In the genomic region with DNA sequence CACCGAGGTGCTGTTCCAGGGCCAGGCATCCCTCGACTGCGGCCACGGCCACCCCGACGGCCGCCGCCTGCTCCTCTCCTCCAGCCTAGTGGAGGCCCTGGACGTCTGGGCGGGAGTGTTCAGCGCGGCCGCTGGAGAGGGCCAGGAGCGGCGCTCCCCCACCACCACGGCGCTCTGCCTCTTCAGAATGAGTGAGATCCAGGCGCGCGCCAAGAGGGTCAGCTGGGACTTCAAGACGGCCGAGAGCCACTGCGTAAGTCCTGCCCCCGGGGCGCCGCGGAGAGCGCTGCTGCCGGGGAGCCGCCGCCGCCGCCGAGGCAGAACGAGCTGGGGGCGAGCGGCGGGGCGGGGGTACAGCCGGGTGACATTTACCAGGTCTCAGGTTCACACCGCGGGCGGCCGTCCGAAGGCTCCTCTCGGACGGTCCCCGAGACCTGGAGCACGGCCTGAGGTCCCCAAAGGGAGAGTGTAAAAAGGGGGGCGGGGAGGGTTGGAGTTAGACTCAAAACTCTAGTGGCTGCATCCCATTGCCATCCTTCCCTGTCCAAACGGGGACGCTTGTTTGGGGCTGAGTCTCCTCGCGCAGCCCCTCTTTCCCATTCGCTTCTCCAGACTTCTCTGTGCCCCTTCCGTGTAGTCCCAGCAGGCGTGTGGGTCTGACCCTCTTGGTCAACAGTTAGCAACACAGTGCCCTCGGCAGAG, we compare ENCODE assay signal across 8 cellular contexts. TPM values are rescaled to one million over a fixed set of nuclear protein-coding genes. Genes with fewer than 3 reads are reported as not detected.
DNase-seq lines count a peak whose midpoint lies in the region; ATAC-seq and TF ChIP-seq lines count a peak whose summit lies in the region.

No MANE protein-coding gene starts in this region.

- H3K27me3 ChIP-seq in BLaER1 (peaks cover 80% of the 10 kb centered on the region), adipocyte (replicated peaks; ENCODE audit: control insufficient read depth, insufficient read depth, low read length) (peaks cover 42% of the 10 kb centered on the region), spleen (replicated peaks in 1 of 7) (peaks cover 0 to 32% (median 4%) of the 10 kb centered on the region in 7 donors)

- peaks cover 35% of the 10 kb centered on the region for H4K20me1 ChIP-seq in BLaER1

- H3K9me3 ChIP-seq in BLaER1 (no peaks in the 10 kb centered on the region), adipocyte (ENCODE audit: control insufficient read depth, low read length) (no peaks in the 10 kb centered on the region), spleen (no peaks in the 10 kb centered on the region)

- H3K27ac ChIP-seq in BLaER1 (no peak overlapping the region), spleen (peak overlapping the region in 7 of 8 donors; percentile 84 to 96 (median 93))

- TF ChIP-seq CTCF in spleen (IDR thresholded peaks at IDR 0.05 in 8 of 11, conservative IDR thresholded peaks at IDR 0.05 in 3 of 11) = no peak

- H3K36me3 ChIP-seq in BLaER1 = no peaks in the 10 kb centered on the region
- no peaks in the 10 kb centered on the region for H3K36me3 ChIP-seq in adipocyte (ENCODE audit: control insufficient read depth, insufficient read depth, low read length, severe bottlenecking)
- peaks cover 0 to 9% (median 0%) of the 10 kb centered on the region in 6 donors for H3K36me3 ChIP-seq in spleen

- intact Hi-C loops in spleen (cut with DNase I; ENCODE audit: low total_unique reads) = no loop called here

- H3K4me2 ChIP-seq in BLaER1 = peak overlapping the region; percentile 95

- peak; percentile 3 for ATAC-seq in GM19043 (IDR thresholded peaks at IDR 0.05; ENCODE audit: low read depth, unreplicated experiment)

- H3K9ac ChIP-seq in BLaER1 (no peak overlapping the region), adipocyte (ENCODE audit: low read length) (no peak overlapping the region)

- H3K4me1 ChIP-seq in BLaER1 (peaks cover 33% of the 10 kb centered on the region), adipocyte (ENCODE audit: control insufficient read depth, insufficient read depth, low read length) (peaks cover 3% of the 10 kb centered on the region), spleen (peaks cover 14 to 94% (median 47%) of the 10 kb centered on the region in 6 donors)

- in situ Hi-C loops in ACHN (cut with HindIII; ENCODE audit: low pct_ligation_motif_present, low pct_unique_long_range_greater_than_20kb, low sequenced_read_pairs) = loop anchor here (25.0 kb wide), 1 partner anchor 387 kb away; no protein-coding TSS in a partner anchor

- peak; percentile 64 for DNase-seq in HuH-7.5 (ENCODE audit: low spot score)
- DNase-seq in adipocyte (ENCODE audit: low read depth) = peak; percentile 34
- DNase-seq in iPS-NIHi11 (ENCODE audit: low spot score) = peak; percentile 53
- no peak for DNase-seq in spleen
- no peak for DNase-seq in ACHN
- no peak for DNase-seq in NCI-H2171 treated with DMSO at 0.1 percent for 48 hours (lab: John Stamatoyannopoulos, UW)

- H3K4me3 ChIP-seq in BLaER1 (peak overlapping the region; percentile 83), adipocyte (ENCODE audit: low read length) (peak overlapping the region; percentile 67), spleen (peak overlapping the region; percentile 69 to 90 (median 80))

- 0 to 1% (median 1%) methylated on average over 22 to 58 of the region's 58 CpGs; no CpG with 5 or more reads in 1 of the 5 donors for WGBS in spleen, 5 donors

- no peak for TF ChIP-seq POLR2A in spleen (IDR thresholded peaks at IDR 0.05)

RNA-seq across cellular contexts. Expression of a gene that starts 1.6 kb away (rescaled TPM):
- total RNA-seq in spleen = 100 to 1,000 TPM in 3 of 7 donors, 10 to 100 TPM in 4; 47.3 to 138 (median 82.8) TPM
- 10 to 100 TPM in 1 of 3 donors, 1 to 10 TPM in 2; 6.8 to 11.7 (median 8.5) TPM for polyA plus RNA-seq in spleen

Comparison
In these comparisons a context has a peak if more than half of its experiments do, and no peak if none do; other contexts are left out.
1. DNase-seq: peak in HuH-7.5 (single experiment), adipocyte (single experiment) and iPS-NIHi11 (single experiment); none in spleen (single experiment), ACHN (single experiment) and NCI-H2171 treated with DMSO at 0.1 percent for 48 hours (single experiment).
2. Peak in every context shown above with its lines, with median percentiles within 50 percentile points of each other: H3K4me3 ChIP-seq.